8 cellular contexts compared by ENCODE assay signal in genomic region chr12:53325539-53326061, GRCh38. TPM values are rescaled to one million over a fixed set of nuclear protein-coding genes. Genes with fewer than 3 reads are reported as not detected.
DNase-seq lines count a peak whose midpoint lies in the region; ATAC-seq and TF ChIP-seq lines count a peak whose summit lies in the region.

No MANE protein-coding gene starts in this region.

- POLR2A ChIA-PET in activated CD4-positive, alpha-beta memory T cell treated with anti-CD3 and anti-CD28 coated beads for 36 hours (lab: Charles Lee) = interaction anchor here (0.7 to 2.8 kb wide), 10 partner anchors 10 to 175 kb away, joined by 3 to 21 read pairs (median 4); partner anchors contain the start of genes CSAD, MYG1, SP1 and SP7

- H3K27me3 Mint-ChIP-seq in activated CD4-positive, alpha-beta memory T cell treated with anti-CD3 and anti-CD28 coated beads for 36 hours = no peaks in the 10 kb centered on the region

- H3K4me1 Mint-ChIP-seq in activated CD4-positive, alpha-beta memory T cell treated with anti-CD3 and anti-CD28 coated beads for 36 hours (ENCODE audit: low read depth) = peaks cover 27% of the 10 kb centered on the region

- no peak overlapping the region for H3K27ac ChIP-seq in muscle layer of duodenum (ENCODE audit: low read length)
- peak overlapping the region; percentile 90 to 91 for H3K27ac ChIP-seq in tibial artery

- H3K36me3 ChIP-seq in muscle layer of duodenum (ENCODE audit: control insufficient read depth in 1 of 2, insufficient read depth in 2 of 2, low read length in 2 of 2) (peaks cover 0 to 7% of the 10 kb centered on the region in 2 donors), tibial artery (no peaks in the 10 kb centered on the region)

- H3K4me1 ChIP-seq in muscle layer of duodenum (ENCODE audit: control insufficient read depth in 1 of 2, insufficient read depth in 2 of 2, low read length in 2 of 2) (peaks cover 4 to 24% of the 10 kb centered on the region in 2 donors), tibial artery (peaks cover 2 to 31% (median 15%) of the 10 kb centered on the region in 4 donors)

- peak overlapping the region; percentile 87 for H3K4me3 Mint-ChIP-seq in activated CD4-positive, alpha-beta memory T cell treated with anti-CD3 and anti-CD28 coated beads for 36 hours

- intact Hi-C loops in activated CD4-positive, alpha-beta memory T cell treated with anti-CD3 and anti-CD28 coated beads for 36 hours (cut with micrococcal nuclease) = no loop called here
- intact Hi-C loops in tibial artery (cut with DNase I; ENCODE audit: low total_unique reads) = loop anchor here (2.0 kb wide), 1 partner anchor 19 kb away; no protein-coding TSS in a partner anchor

- H3K4me3 ChIP-seq in epithelial cell of proximal tubule (ENCODE audit: low read depth, low read length) (peak overlapping the region; percentile 74), muscle layer of duodenum (ENCODE audit: low read depth in 1 of 2, low read length in 2 of 2) (peak overlapping the region; percentile 56 to 80), tibial artery (peak overlapping the region; percentile 69 to 84)

- H3K27me3 ChIP-seq in muscle layer of duodenum (ENCODE audit: low read depth, low read length) (no peaks in the 10 kb centered on the region), tibial artery (no peaks in the 10 kb centered on the region)

- DNase-seq in NCI-H1417 (lab: John Stamatoyannopoulos, UW) = peak in 2 of 3 experiments; percentile 72 to 75
- DNase-seq in NCI-H1417 treated with DMSO at 0.1 percent for 48 hours (lab: John Stamatoyannopoulos, UW) = no peak
- DNase-seq in activated CD4-positive, alpha-beta memory T cell treated with anti-CD3 and anti-CD28 coated beads for 36 hours = peak; percentile 55
- no peak for DNase-seq in epithelial cell of proximal tubule (ENCODE audit: low read depth)
- peak in 1 of 2 donors; percentile 74 for DNase-seq in tibial artery
- DNase-seq in UCSD-AML1 (lab: John Stamatoyannopoulos, UW; ENCODE audit: unreplicated experiment) = no peak

- peak overlapping the region; percentile 42 for H3K27ac Mint-ChIP-seq in activated CD4-positive, alpha-beta memory T cell treated with anti-CD3 and anti-CD28 coated beads for 36 hours

- no peaks in the 10 kb centered on the region for H3K9me3 ChIP-seq in muscle layer of duodenum (ENCODE audit: control insufficient read depth in 1 of 2, low read length in 2 of 2)
- H3K9me3 ChIP-seq in tibial artery = no peaks in the 10 kb centered on the region

- no peaks in the 10 kb centered on the region for H3K36me3 Mint-ChIP-seq in activated CD4-positive, alpha-beta memory T cell treated with anti-CD3 and anti-CD28 coated beads for 36 hours

- TF ChIP-seq CTCF in epithelial cell of proximal tubule (conservative IDR thresholded peaks at IDR 0.05; ENCODE audit: low read depth, low read length) = no peak
- TF ChIP-seq CTCF in tibial artery (IDR thresholded peaks at IDR 0.05) = peak in 1 of 2 experiments; percentile 10

- CTCF ChIA-PET in activated CD4-positive, alpha-beta memory T cell treated with anti-CD3 and anti-CD28 coated beads for 36 hours (lab: Charles Lee) = interaction anchor here (0.6 to 14.7 kb wide), 18 partner anchors 11 to 350 kb away, joined by 3 to 252 read pairs (median 4); partner anchors contain the start of genes ATP5MC2, CSAD, SP1 and ZNF740

- ATAC-seq in GM21717 (IDR thresholded peaks at IDR 0.05; ENCODE audit: unreplicated experiment) = no peak

- no peaks in the 10 kb centered on the region for H3K9me3 Mint-ChIP-seq in activated CD4-positive, alpha-beta memory T cell treated with anti-CD3 and anti-CD28 coated beads for 36 hours

RNA-seq across cellular contexts. Expression of gene AAAS, which starts 4.2 kb away (rescaled TPM):
- 10 to 100 TPM; 74.5 to 80.7 TPM for total RNA-seq in activated CD4-positive, alpha-beta memory T cell treated with anti-CD3 and anti-CD28 coated beads for 36 hours
- 80.3 and 84.5 TPM in 2 replicates for total RNA-seq in epithelial cell of proximal tubule

RNA-seq across cellular contexts. Expression of gene SP7, which starts 10.6 kb away (rescaled TPM):
- total RNA-seq in activated CD4-positive, alpha-beta memory T cell treated with anti-CD3 and anti-CD28 coated beads for 36 hours = not detected
- not detected in 2 replicates for total RNA-seq in epithelial cell of proximal tubule

RNA-seq across cellular contexts. Expression of gene MYG1, which starts 26.1 kb away (rescaled TPM):
- total RNA-seq in activated CD4-positive, alpha-beta memory T cell treated with anti-CD3 and anti-CD28 coated beads for 36 hours = 10 to 100 TPM; 77.9 to 82.5 TPM
- total RNA-seq in epithelial cell of proximal tubule = 65.3 and 70.9 TPM in 2 replicates

RNA-seq across cellular contexts. Expression of gene PFDN5, which starts 30.3 kb away (rescaled TPM):
- 100 to 1,000 TPM; 354 to 359 TPM for total RNA-seq in activated CD4-positive, alpha-beta memory T cell treated with anti-CD3 and anti-CD28 coated beads for 36 hours
- total RNA-seq in epithelial cell of proximal tubule = 353 and 443 TPM in 2 replicates

RNA-seq across cellular contexts. Expression of gene SP1, which starts 54.4 kb away (rescaled TPM):
- total RNA-seq in activated CD4-positive, alpha-beta memory T cell treated with anti-CD3 and anti-CD28 coated beads for 36 hours = 10 to 100 TPM; 66.1 to 72.8 TPM
- total RNA-seq in epithelial cell of proximal tubule = 29.2 and 33.6 TPM in 2 replicates

Comparison
In these comparisons a context has a peak if more than half of its experiments do, and no peak if none do; other contexts are left out.
1. DNase-seq: peak in NCI-H1417 (2 of 3) and activated CD4-positive, alpha-beta memory T cell treated with anti-CD3 and anti-CD28 coated beads for 36 hours (single experiment); none in NCI-H1417 treated with DMSO at 0.1 percent for 48 hours (single experiment), epithelial cell of proximal tubule (single experiment) and UCSD-AML1 (single experiment).
2. Peak in every context shown above with its lines, with median percentiles within 50 percentile points of each other: H3K4me3 ChIP-seq.